23 cellular contexts compared by ENCODE assay signal in genomic region chr3:123722021-123722420, GRCh38.
"Had no signal": no experiment of that assay in that cellular context is flagged by ENCODE, and none has a peak within 500 bp of the region (broad histone marks: within the 10 kb centered on the region; RNA-seq: fewer than 3 reads in every experiment).

No MANE protein-coding gene starts in this region.

- H3K4me3 ChIP-seq: coronary artery, dorsolateral prefrontal cortex, upper lobe of right lung had no signal

- H3K27me3 ChIP-seq: brain microvascular endothelial cell, dorsolateral prefrontal cortex, upper lobe of right lung had no signal

- H3K27ac ChIP-seq: brain microvascular endothelial cell, dorsolateral prefrontal cortex, neutrophil, upper lobe of right lung had no signal

- ATAC-seq: left colon; natural killer cell; sciatic nerve; stimulated activated effector memory CD8-positive, alpha-beta T cell treated with anti-CD3 and anti-CD28 coated beads, Interleukin-12 subunit alpha, Interleukin-12 subunit beta, amount 100 ng/mL, for 72 hours; upper lobe of right lung had no signal

- H3K9me3 ChIP-seq: neutrophil, upper lobe of right lung had no signal

- DNase-seq: activated CD4-positive, alpha-beta T cell treated with anti-CD3 and anti-CD28 coated beads for 4 hours; activated CD4-positive, alpha-beta T cell treated with anti-CD3 and anti-CD28 coated beads, Interleukin-2, amount 50 U/mL, for 48 hours; activated CD8-positive, alpha-beta memory T cell treated with anti-CD3 and anti-CD28 coated beads for 24 hours; activated effector memory CD4-positive, alpha-beta T cell treated with Interleukin-2 at 50 U/mL for 16 hours; activated naive CD4-positive, alpha-beta T cell treated with Interleukin-2 at 50 U/mL for 16 hours; aorta; brain microvascular endothelial cell; dorsolateral prefrontal cortex; effector memory CD4-positive, alpha-beta T cell; hypothalamus; immature natural killer cell; kidney; left colon; natural killer cell; small intestine; stimulated activated CD4-positive, alpha-beta T cell treated with anti-CD3 and anti-CD28 coated beads, Interleukin-4, amount 100 ng/mL, for 24 hours; substantia nigra; T-helper 1 cell; upper lobe of right lung had no signal

- H3K36me3 ChIP-seq: brain microvascular endothelial cell, neutrophil, upper lobe of right lung had no signal
